ENCODE assay signal across 16 cellular contexts in the genomic region with DNA sequence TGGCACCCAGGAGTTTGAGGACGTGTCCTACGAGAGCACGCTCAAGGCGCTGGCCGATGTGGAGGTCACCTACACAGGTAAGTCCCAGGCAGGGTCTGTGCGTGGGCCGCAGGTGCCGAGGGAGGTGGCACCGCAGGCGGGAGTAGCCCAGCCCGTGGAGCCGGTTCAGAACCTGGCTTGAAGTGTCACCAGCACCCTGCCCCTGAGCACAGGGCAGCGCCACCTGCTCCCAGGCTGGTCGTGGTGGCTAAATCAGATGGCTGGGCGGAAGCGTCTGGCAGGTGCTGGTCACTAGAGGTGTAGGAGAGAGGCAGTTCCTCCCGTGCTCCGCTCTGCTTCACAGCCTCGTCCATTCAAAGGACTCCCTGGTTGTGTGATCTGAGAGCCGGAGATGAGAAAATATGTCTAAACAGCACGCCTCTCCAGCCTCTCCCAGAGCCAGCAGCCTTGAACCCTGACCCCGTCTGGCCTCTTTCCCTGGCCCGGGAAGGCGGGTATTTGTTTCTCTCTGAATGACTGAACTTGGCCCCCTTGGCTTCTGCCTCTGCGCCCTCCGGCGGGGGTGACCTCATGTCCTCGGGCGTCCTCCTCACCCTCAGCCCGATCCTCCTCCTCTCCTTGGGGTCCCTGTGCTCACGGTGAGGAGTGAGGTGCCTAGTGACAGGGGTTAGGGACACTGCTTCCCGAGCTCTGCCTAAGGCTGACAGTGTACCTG.
"Had no signal": no experiment of that assay in that cellular context is flagged by ENCODE, and none has a peak within 500 bp of the region (broad histone marks: within the 10 kb centered on the region; RNA-seq: fewer than 3 reads in every experiment).

No MANE protein-coding gene starts in this region.

- H3K36me3 ChIP-seq: transverse colon had no signal

- H3K27ac ChIP-seq: coronary artery, foreskin keratinocyte, transverse colon had no signal

- DNase-seq: effector CD4-positive, alpha-beta T cell; endodermal cell; erythroblast; foreskin keratinocyte; immature natural killer cell; left ventricle myocardium inferior; mucosa of descending colon; naive thymus-derived CD8-positive, alpha-beta T cell; stimulated activated CD4-positive, alpha-beta T cell treated with anti-CD3 and anti-CD28 coated beads, Interleukin-2, amount 100 ng/mL, for 48 hours; transverse colon had no signal

- FAIRE-seq: endothelial cell of umbilical vein, keratinocyte had no signal

- H3K4me3 ChIP-seq: coronary artery, left ventricle myocardium inferior, lung, mucosa of descending colon, smooth muscle cell, transverse colon had no signal

- H3K4me2 ChIP-seq: smooth muscle cell had no signal

- ATAC-seq: foreskin keratinocyte; mucosa of descending colon; naive thymus-derived CD8-positive, alpha-beta T cell; right cardiac atrium had no signal

- H3K4me1 ChIP-seq: foreskin keratinocyte had no signal

- H3K27me3 ChIP-seq: foreskin keratinocyte, transverse colon had no signal

- H3K9me3 ChIP-seq: left ventricle myocardium inferior, mucosa of descending colon, transverse colon had no signal
